Comparison of ENCODE assay signal across 25 cellular contexts in genomic region chr3:10268116-10268515, GRCh38. TPM values are rescaled to one million over a fixed set of nuclear protein-coding genes. Genes with fewer than 3 reads are reported as not detected.
"Had no signal": no experiment of that assay in that cellular context is flagged by ENCODE, and none has a peak within 500 bp of the region (broad histone marks: within the 10 kb centered on the region; RNA-seq: fewer than 3 reads in every experiment).

No MANE protein-coding gene starts in this region.

- DNase-seq: central memory CD4-positive, alpha-beta T cell; effector memory CD4-positive, alpha-beta T cell; immature natural killer cell; left ventricle myocardium inferior; lower lobe of right lung; mesendoderm; naive B cell; nucleus accumbens; pancreas; stimulated activated CD4-positive, alpha-beta T cell treated with anti-CD3 and anti-CD28 coated beads, Interleukin-15, amount 100 ng/mL, for 24 hours; stimulated activated CD4-positive, alpha-beta T cell treated with anti-CD3 and anti-CD28 coated beads, Interleukin-1b, Interleukin-23, amount 100 ng/mL, for 48 hours; stimulated activated CD4-positive, alpha-beta T cell treated with anti-CD3 and anti-CD28 coated beads, Interleukin-4, amount 100 ng/mL, for 24 hours; stimulated activated naive CD4-positive, alpha-beta T cell; stomach; trophoblast cell had no signal

- H3K27me3 ChIP-seq: esophagus muscularis mucosa, pancreas, spleen, stomach had no signal

- H3K4me3 ChIP-seq: coronary artery, esophagus muscularis mucosa, left ventricle myocardium inferior, lower lobe of right lung, pancreas, prostate gland, spleen, stomach had no signal

- H3K27me3 Mint-ChIP-seq: naive B cell had no signal

- H3K27ac ChIP-seq: coronary artery, epithelial cell of prostate, esophagus muscularis mucosa, left ventricle myocardium inferior, lower lobe of right lung, pancreas, prostate gland, spleen, stomach had no signal

- ATAC-seq: lower lobe of right lung, pancreas, sciatic nerve had no signal

- H3K4me3 Mint-ChIP-seq: naive B cell, neural crest cell had no signal

- H3K9me3 Mint-ChIP-seq: immature natural killer cell, naive B cell, neural crest cell had no signal

- H3K36me3 ChIP-seq: prostate gland had no signal

- H3K9me3 ChIP-seq: esophagus muscularis mucosa, left ventricle myocardium inferior, lower lobe of right lung, pancreas, prostate gland, spleen, stomach had no signal

RNA-seq across cellular contexts. Expression of gene GHRL, which starts 24.6 kb away (rescaled TPM):
- total RNA-seq: chondrocyte, fibroblast of villous mesenchyme, urinary bladder had no signal
